ENCODE assay signal across 8 cellular contexts in the genomic region with DNA sequence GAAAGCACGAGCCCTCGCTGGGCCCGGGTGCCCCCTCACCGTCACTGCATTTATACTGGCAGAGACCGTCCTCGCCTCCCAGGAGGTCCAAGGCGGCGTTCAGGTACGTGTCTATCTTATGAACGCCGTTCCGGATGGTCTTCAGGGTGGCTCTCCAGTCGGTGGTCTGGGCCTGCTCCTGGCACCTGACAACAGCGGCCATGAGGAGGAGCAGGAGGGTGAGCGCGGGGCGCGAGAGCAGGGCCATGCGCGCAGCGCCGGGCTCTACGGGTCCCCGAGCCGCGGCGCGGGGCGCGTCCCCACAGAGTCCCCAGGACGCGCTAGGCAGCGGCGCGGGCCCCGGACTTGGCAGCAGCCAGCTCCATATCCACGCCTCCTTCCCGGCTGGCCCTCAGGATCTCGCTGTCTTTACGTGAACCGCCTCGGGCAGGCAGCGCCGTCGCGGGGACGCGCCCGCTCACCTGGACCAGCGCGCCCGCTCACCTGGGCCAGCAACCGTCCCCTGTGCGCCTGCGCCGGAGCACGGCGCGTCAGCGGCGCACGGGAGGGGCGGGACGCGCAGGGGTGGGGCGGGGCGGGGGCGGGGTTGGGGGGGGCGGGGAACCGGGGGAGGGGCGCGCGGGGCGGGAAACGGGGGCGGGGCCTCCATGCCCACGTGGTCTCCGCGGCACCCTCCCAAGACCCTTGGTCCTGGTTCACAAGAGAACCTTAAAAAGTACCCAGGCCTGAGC. TPM values are rescaled to one million over a fixed set of nuclear protein-coding genes. Genes with fewer than 3 reads are reported as not detected.
A peak's percentile ranks its signal among the peaks of the same experiment; 100 is the strongest.
DNase-seq lines count a peak whose midpoint lies in the region; ATAC-seq, FAIRE-seq and TF ChIP-seq lines count a peak whose summit lies in the region.

A gene (minus strand): TSS at position 508 of the 731 bp plus-strand sequence. CDS start 261 bp downstream, at position 247.

- no peak for TF ChIP-seq CTCF in RWPE1 (conservative IDR thresholded peaks at IDR 0.05; ENCODE audit: low read depth)
- TF ChIP-seq CTCF in subcutaneous adipose tissue (IDR thresholded peaks at IDR 0.05; ENCODE audit: low read depth), result no peak

- H3K36me3 ChIP-seq in neuronal stem cell (replicated peaks in 1 of 2; ENCODE audit: control insufficient read depth in 2 of 2, insufficient read depth in 2 of 2, low read length in 2 of 2), result no peaks in the 10 kb centered on the region

- H3K27me3 ChIP-seq in neuronal stem cell (ENCODE audit: control insufficient read depth in 3 of 3, insufficient read depth in 3 of 3, low read depth in 1 of 3, low read length in 3 of 3), result peaks cover 0 to 13% (median 9%) of the 10 kb centered on the region in 3 experiments

- peak within 1 kb of the TSS; percentile 90 for H3K9ac ChIP-seq in neuronal stem cell (ENCODE audit: low read depth, low read length, poor library complexity)

- H2BK120ac ChIP-seq in neuronal stem cell (ENCODE audit: low read depth, low read length), result no peak within 1 kb of the TSS

- H3K18ac ChIP-seq in neuronal stem cell (ENCODE audit: low read length), result peak within 1 kb of the TSS; percentile 92

- ATAC-seq in GM21737 (IDR thresholded peaks at IDR 0.05; ENCODE audit: unreplicated experiment), result peak; percentile 85

- no CpG with 5 or more reads among the region's 79 CpGs for WGBS in neuronal stem cell (ENCODE audit: extremely low coverage in 2 of 2, insufficient read length in 2 of 2, insufficient replicate concordance in 1 of 2), 2 donors

- no peak within 1 kb of the TSS for H2BK12ac ChIP-seq in neuronal stem cell (ENCODE audit: low read length)

- H3K4me2 ChIP-seq in neuronal stem cell (ENCODE audit: insufficient read depth, low read length, poor library complexity, severe bottlenecking), result peak within 1 kb of the TSS; percentile 90

- H3K4me3 ChIP-seq in neuronal stem cell (ENCODE audit: low read length in 2 of 2), result peak within 1 kb of the TSS; percentile 97 to 98

- CTCF ChIA-PET in RWPE1 (lab: Yijun Ruan, JAX), result no interaction called here

- no peak within 1 kb of the TSS for H2BK5ac ChIP-seq in neuronal stem cell (ENCODE audit: low read length)

- H4K8ac ChIP-seq in neuronal stem cell (ENCODE audit: low read depth, low read length), result peak within 1 kb of the TSS; percentile 17

- peak within 1 kb of the TSS; percentile 98 for H2AFZ ChIP-seq in neuronal stem cell (ENCODE audit: low read length)

- DNase-seq in EH (ENCODE audit: low read depth) (peak; percentile 63), KBM-7 (peak; percentile 83), RWPE1 (ENCODE audit: low spot score) (peak; percentile 91), activated gamma-delta T cell (lab: John Stamatoyannopoulos, UW) (peak; percentile 65), frontal cortex (ENCODE audit: low spot score in 2 of 2) (peak; percentile 86 to 89), neuronal stem cell (ENCODE audit: low spot score) (peak; percentile 65)

- peak within 1 kb of the TSS; percentile 82 for H3K14ac ChIP-seq in neuronal stem cell (ENCODE audit: low read length)

- in situ Hi-C loops in KBM-7 (cut with MboI; ENCODE audit: low pct_unique_long_range_greater_than_20kb, low sequenced_read_pairs), result no loop called here

- H3K9me3 ChIP-seq in neuronal stem cell (replicated peaks in 1 of 2; ENCODE audit: control insufficient read depth in 2 of 2, insufficient read depth in 1 of 2, low read depth in 1 of 2, low read length in 2 of 2), result no peaks in the 10 kb centered on the region

- peak within 1 kb of the TSS; percentile 89 for H3K23ac ChIP-seq in neuronal stem cell (ENCODE audit: low read depth, low read length, poor library complexity)

- peaks cover 0 to 3% of the 10 kb centered on the region in 2 donors for H3K4me1 ChIP-seq in neuronal stem cell (ENCODE audit: control insufficient read depth in 2 of 2, insufficient read depth in 1 of 2, low read depth in 1 of 2, low read length in 2 of 2)

- H2AK5ac ChIP-seq in neuronal stem cell (ENCODE audit: low read depth, low read length), result no peak within 1 kb of the TSS

- H4K91ac ChIP-seq in neuronal stem cell (ENCODE audit: low read depth, low read length, poor library complexity), result peak within 1 kb of the TSS; percentile 22

- POLR2A ChIA-PET in RWPE1 (lab: Yijun Ruan, JAX; ENCODE audit: low non-redundant PET), result interaction anchor here (1.0 kb wide), 1 partner anchor 27 kb away, joined by 3 read pairs; a partner anchor contains a TSS

- peak within 1 kb of the TSS; percentile 76 for H3K27ac ChIP-seq in RWPE1
- no peak within 1 kb of the TSS for H3K27ac ChIP-seq in neuronal stem cell (replicated peaks; ENCODE audit: low read length)

- no peak within 1 kb of the TSS for H3K4ac ChIP-seq in neuronal stem cell (ENCODE audit: low read length)

- no peak for FAIRE-seq in frontal cortex (lab: Jason Lieb, UNC)

- H2BK15ac ChIP-seq in neuronal stem cell (ENCODE audit: low read length), result no peak within 1 kb of the TSS

- H3K79me1 ChIP-seq in neuronal stem cell (ENCODE audit: low read depth, low read length), result peaks cover 2% of the 10 kb centered on the region

RNA-seq across cellular contexts. Expression of the gene that starts here (rescaled TPM):
- total RNA-seq in frontal cortex (24.5 TPM), subcutaneous adipose tissue (10 to 100 TPM; 19.0 to 48.9 (median 24.6) TPM)
- 8.8 TPM for polyA plus RNA-seq in neuronal stem cell (2013, experiment 1 of 2)
- 10.2 TPM for polyA plus RNA-seq in neuronal stem cell (2013, experiment 2 of 2)
